Comparison of ENCODE assay signal across 13 cellular contexts in genomic region chr10:127976701-127977367, GRCh38.
A peak's percentile ranks its signal among the peaks of the same experiment; 100 is the strongest.
DNase-seq lines count a peak whose midpoint lies in the region; ATAC-seq, FAIRE-seq and TF ChIP-seq lines count a peak whose summit lies in the region.
"Had no signal": no experiment of that assay in that cellular context is flagged by ENCODE, and none has a peak within 500 bp of the region (broad histone marks: within the 10 kb centered on the region; RNA-seq: fewer than 3 reads in every experiment).

No MANE protein-coding gene starts in this region.

- H3K4me1 ChIP-seq in adrenal gland (replicated peaks in 1 of 2) = peaks cover 28 to 52% of the 10 kb centered on the region in 2 donors
- H3K4me1 ChIP-seq in gastroesophageal sphincter = peaks cover 0 to 38% (median 0%) of the 10 kb centered on the region in 3 donors
- H3K4me1 ChIP-seq in gastrocnemius medialis = peaks cover 13 to 19% of the 10 kb centered on the region in 2 donors
- no peaks in the 10 kb centered on the region for H3K4me1 ChIP-seq in pancreas
- no peaks in the 10 kb centered on the region for H3K4me1 ChIP-seq in BE2C

- FAIRE-seq in pancreas (lab: Jason Lieb, UNC) = no peak

- peaks cover 0 to 1% (median 0%) of the 10 kb centered on the region in 3 donors for H3K27me3 Mint-ChIP-seq in CD14-positive monocyte (ENCODE audit: low read depth in 3 of 3)

- TF ChIP-seq CTCF in CD14-positive monocyte (IDR thresholded peaks at IDR 0.05) (no peak), adrenal gland (IDR thresholded peaks at IDR 0.05) (no peak), gastroesophageal sphincter (IDR thresholded peaks at IDR 0.05) (no peak), gastrocnemius medialis (IDR thresholded peaks at IDR 0.05 in 4 of 5, conservative IDR thresholded peaks at IDR 0.05 in 1 of 5) (no peak), pancreas (IDR thresholded peaks at IDR 0.05) (no peak), BE2C (IDR thresholded peaks at IDR 0.05; ENCODE audit: low read depth, low read length) (no peak)

- DNase-seq in CD14-positive monocyte (ENCODE audit: low spot score) (no peak), adrenal gland (peak in 6 of 7 donors; percentile 34 to 67 (median 48)), gastrocnemius medialis (no peak), pancreas (no peak), BE2C (no peak), NCI-H1105 (lab: John Stamatoyannopoulos, UW) (no peak)
- DNase-seq: activated CD8-positive, alpha-beta memory T cell treated with anti-CD3 and anti-CD28 coated beads, Interleukin-2, amount 10 ng/mL, durations not matched to agents 7 days and 5 days; activated naive CD8-positive, alpha-beta T cell treated with anti-CD3 and anti-CD28 coated beads, Interleukin-2, amount 10 ng/mL, durations not matched to agents 7 days and 5 days; effector memory CD4-positive, alpha-beta T cell; RPMI8226 had no signal

- H3K27me3 ChIP-seq in adrenal gland = no peaks in the 10 kb centered on the region
- H3K27me3 ChIP-seq in gastroesophageal sphincter = peaks cover 6% of the 10 kb centered on the region
- peaks cover 0 to 10% (median 0%) of the 10 kb centered on the region in 3 donors for H3K27me3 ChIP-seq in gastrocnemius medialis
- H3K27me3 ChIP-seq in pancreas = peaks cover 0 to 8% (median 0%) of the 10 kb centered on the region in 4 donors
- no peaks in the 10 kb centered on the region for H3K27me3 ChIP-seq in BE2C
- H3K27me3 ChIP-seq: hepatocyte had no signal

- ATAC-seq in gastroesophageal sphincter (no peak), gastrocnemius medialis (no peak), pancreas (no peak), HG03175 (IDR thresholded peaks at IDR 0.05; ENCODE audit: unreplicated experiment) (no peak)

- TF ChIP-seq POLR2A in adrenal gland (IDR thresholded peaks at IDR 0.05) (no peak), gastroesophageal sphincter (IDR thresholded peaks at IDR 0.05) (no peak), gastrocnemius medialis (IDR thresholded peaks at IDR 0.05) (no peak)

- no peaks in the 10 kb centered on the region for H3K9me3 ChIP-seq in adrenal gland (replicated peaks in 1 of 3)
- H3K9me3 ChIP-seq in gastroesophageal sphincter = peaks cover 0 to 23% (median 3%) of the 10 kb centered on the region in 3 donors
- no peaks in the 10 kb centered on the region for H3K9me3 ChIP-seq in gastrocnemius medialis
- no peaks in the 10 kb centered on the region for H3K9me3 ChIP-seq in pancreas
- H3K9me3 ChIP-seq in BE2C = no peaks in the 10 kb centered on the region

- no peaks in the 10 kb centered on the region for H3K36me3 ChIP-seq in adrenal gland (replicated peaks in 1 of 2)
- H3K36me3 ChIP-seq in gastroesophageal sphincter = no peaks in the 10 kb centered on the region
- H3K36me3 ChIP-seq in gastrocnemius medialis = no peaks in the 10 kb centered on the region
- no peaks in the 10 kb centered on the region for H3K36me3 ChIP-seq in pancreas
- no peaks in the 10 kb centered on the region for H3K36me3 ChIP-seq in BE2C

- H3K27ac ChIP-seq in adrenal gland (peak overlapping the region; percentile 70 to 86 (median 84)), gastroesophageal sphincter (peak overlapping the region in 3 of 4 donors; percentile 53 to 70 (median 58)), gastrocnemius medialis (peak overlapping the region; percentile 30 to 65 (median 43)), pancreas (peak overlapping the region in 1 of 4 donors; percentile 2)
- H3K27ac ChIP-seq: hepatocyte had no signal

- H3K4me3 ChIP-seq in adrenal gland = peak overlapping the region in 1 of 4 donors; percentile 15
- peak overlapping the region in 1 of 2 donors; percentile 20 for H3K4me3 ChIP-seq in gastroesophageal sphincter
- peak overlapping the region in 1 of 4 donors; percentile 32 for H3K4me3 ChIP-seq in gastrocnemius medialis
- no peak overlapping the region for H3K4me3 ChIP-seq in pancreas
- no peak overlapping the region for H3K4me3 ChIP-seq in BE2C (ENCODE audit: low read depth, low read length)
- H3K4me3 ChIP-seq: hepatocyte had no signal

- in situ Hi-C loops in gastrocnemius medialis (cut with MboI; ENCODE audit: low sequenced_read_pairs in 4 of 4) = no loop called here

- H3K9me3 Mint-ChIP-seq in CD14-positive monocyte = peaks cover 0 to 6% (median 2%) of the 10 kb centered on the region in 7 donors

- intact Hi-C loops in CD14-positive monocyte (cut with micrococcal nuclease) = loop anchor here in 1 of 2 donors (1.0 to 5.0 kb wide), 2 partner anchors 13 to 85 kb away; no protein-coding TSS in a partner anchor
- intact Hi-C loops in adrenal gland (cut with DNase I) = loop anchor here in 1 of 2 donors (10.0 kb wide), 1 partner anchor 62 kb away; no protein-coding TSS in a partner anchor
- intact Hi-C loops in gastrocnemius medialis (cut with DNase I; ENCODE audit: low total_unique reads) = no loop called here
- intact Hi-C loops in pancreas (cut with DNase I) = no loop called here

- peaks cover 11 to 12% of the 10 kb centered on the region in 2 donors for H3K36me3 Mint-ChIP-seq in CD14-positive monocyte
- H3K36me3 Mint-ChIP-seq: activated CD8-positive, alpha-beta memory T cell treated with anti-CD3 and anti-CD28 coated beads, Interleukin-2, amount 10 ng/mL, durations not matched to agents 7 days and 5 days; activated naive CD8-positive, alpha-beta T cell treated with anti-CD3 and anti-CD28 coated beads, Interleukin-2, amount 10 ng/mL, durations not matched to agents 7 days and 5 days had no signal

- peak overlapping the region; percentile 20 to 79 for H3K4me3 Mint-ChIP-seq in CD14-positive monocyte
- H3K4me3 Mint-ChIP-seq: activated CD8-positive, alpha-beta memory T cell treated with anti-CD3 and anti-CD28 coated beads, Interleukin-2, amount 10 ng/mL, durations not matched to agents 7 days and 5 days; activated naive CD8-positive, alpha-beta T cell treated with anti-CD3 and anti-CD28 coated beads, Interleukin-2, amount 10 ng/mL, durations not matched to agents 7 days and 5 days had no signal

- WGBS in adrenal gland, 4 donors = 26 to 47% (median 33%) methylated on average over 8 of the region's 8 CpGs
- WGBS in gastroesophageal sphincter (ENCODE audit: low coverage in 1 of 2), 2 donors = 23 to 47% methylated on average over 6 to 8 of the region's 8 CpGs
- WGBS in pancreas, 2 donors = 37 to 51% methylated on average over 8 of the region's 8 CpGs

- H3K27ac Mint-ChIP-seq in CD14-positive monocyte = peak overlapping the region in 5 of 7 donors; percentile 69 to 95 (median 82)
- H3K27ac Mint-ChIP-seq: activated CD8-positive, alpha-beta memory T cell treated with anti-CD3 and anti-CD28 coated beads, Interleukin-2, amount 10 ng/mL, durations not matched to agents 7 days and 5 days; activated naive CD8-positive, alpha-beta T cell treated with anti-CD3 and anti-CD28 coated beads, Interleukin-2, amount 10 ng/mL, durations not matched to agents 7 days and 5 days had no signal

- no peak for TF ChIP-seq EP300 in gastroesophageal sphincter (IDR thresholded peaks at IDR 0.05)

- peaks cover 77% of the 10 kb centered on the region for H3K4me1 Mint-ChIP-seq in CD14-positive monocyte

Comparison
In these comparisons a context has a peak if more than half of its experiments do, and no peak if none do; other contexts are left out.
1. DNase-seq: peak in adrenal gland (6 of 7); none in CD14-positive monocyte (single experiment), gastrocnemius medialis (0 of 2), pancreas (0 of 6), BE2C (single experiment) and NCI-H1105 (single experiment).